ENCODE assay signal across 9 cellular contexts in genomic region chr2:43605079-43605655, GRCh38. TPM values are rescaled to one million over a fixed set of nuclear protein-coding genes. Genes with fewer than 3 reads are reported as not detected.
DNase-seq lines count a peak whose midpoint lies in the region; ATAC-seq, FAIRE-seq and TF ChIP-seq lines count a peak whose summit lies in the region.
"Had no signal": no experiment of that assay in that cellular context is flagged by ENCODE, and none has a peak within 500 bp of the region (broad histone marks: within the 10 kb centered on the region; RNA-seq: fewer than 3 reads in every experiment).

No MANE protein-coding gene starts in this region.

- H4K5ac ChIP-seq in H1 (ENCODE audit: insufficient read length, low read depth, low read length): no peak overlapping the region

- no peak overlapping the region for H2BK120ac ChIP-seq in H1 (replicated peaks; ENCODE audit: low read depth, low read length)

- 43% methylated on average over 2 of the region's 2 CpGs; no CpG with 5 or more reads in 1 of the 2 experiments for WGBS in H1 (ENCODE audit: extremely low coverage in 1 of 2, insufficient coverage in 1 of 2, insufficient read length in 1 of 2, insufficient replicate concordance in 2 of 2, low coverage in 1 of 2, low lambda C conversion rate in 2 of 2, missing lambda C conversion rate in 1 of 2), 2 experiments

- H3K79me2 ChIP-seq in H1 (ENCODE audit: control insufficient read depth in 1 of 2, insufficient read depth in 2 of 2, low read length in 2 of 2): no peaks in the 10 kb centered on the region

- H3K23ac ChIP-seq in H1 (ENCODE audit: insufficient read length): no peak overlapping the region

- H3K4ac ChIP-seq in H1 (replicated peaks; ENCODE audit: insufficient read length, low read depth, low read length): no peak overlapping the region

- no peak overlapping the region for H2BK15ac ChIP-seq in H1 (ENCODE audit: low read length)

- POLR2A ChIA-PET in H1 (lab: Charles Lee; ENCODE audit: partially characterized antibody): interaction anchor here (0.8 to 2.2 kb wide), 2 partner anchors 9 to 273 kb away, joined by 3 to 14 read pairs; partner anchors contain the start of gene THADA

- H3K36me3 ChIP-seq in H1 (ENCODE audit: control insufficient read depth in 2 of 4, insufficient read depth in 4 of 4, low read length in 3 of 4): no peaks in the 10 kb centered on the region

- H3K56ac ChIP-seq in H1 (replicated peaks; ENCODE audit: insufficient read length, low read depth, low read length): no peak overlapping the region

- no peak for ATAC-seq in GM21717 (IDR thresholded peaks at IDR 0.05; ENCODE audit: unreplicated experiment)

- no peak overlapping the region for H4K91ac ChIP-seq in H1 (replicated peaks; ENCODE audit: insufficient read length, low read length)

- no peak overlapping the region for H3K4me2 ChIP-seq in H1 (ENCODE audit: insufficient read depth in 1 of 2, low read depth in 2 of 2, low read length in 2 of 2)

- no peak overlapping the region for H3K27ac ChIP-seq in H1 (ENCODE audit: low read depth, low read length)

- H2BK12ac ChIP-seq in H1 (ENCODE audit: low read depth, low read length): no peak overlapping the region

- no peak overlapping the region for H2AK5ac ChIP-seq in H1 (ENCODE audit: low read depth, low read length)

- no peaks in the 10 kb centered on the region for H3K79me1 ChIP-seq in H1 (ENCODE audit: low read depth, low read length)

- H2BK20ac ChIP-seq in H1 (ENCODE audit: low read length): no peak overlapping the region

- H3K9me3 ChIP-seq in H1 (ENCODE audit: insufficient read depth in 2 of 2, low read depth in 1 of 2, low read length in 1 of 2): no peaks in the 10 kb centered on the region

- no peak overlapping the region for H3K14ac ChIP-seq in H1 (ENCODE audit: insufficient read length)

- DNase-seq in NCI-H524 (lab: John Stamatoyannopoulos, UW): peak; percentile 9 to 73
- no peak for DNase-seq in NCI-H524 treated with DMSO at 0.1 percent for 48 hours (lab: John Stamatoyannopoulos, UW)
- DNase-seq in LoVo (ENCODE audit: low spot score): peak; percentile 22
- peak; percentile 56 for DNase-seq in SKM-1 treated with dmso at 0.1 percent for 144 hours (lab: John Stamatoyannopoulos, UW; ENCODE audit: unreplicated experiment)
- DNase-seq in H1 (ENCODE audit: low read depth in 1 of 2, low spot score in 2 of 2): no peak
- DNase-seq in mucosa of gallbladder (ENCODE audit: low spot score): peak; percentile 32
- no peak for DNase-seq in GM19238 (ENCODE audit: insufficient read length, low spot score)

- H4K8ac ChIP-seq in H1 (ENCODE audit: extremely low read depth, insufficient read depth, low read length): no peak overlapping the region

- H3K4me1 ChIP-seq in H1 (replicated peaks in 1 of 4; ENCODE audit: control insufficient read depth in 3 of 4, insufficient read depth in 4 of 4, low read length in 3 of 4): peaks cover 0 to 4% (median under 1%) of the 10 kb centered on the region in 4 experiments; a peak in 2 of 7 replicates

- H2AFZ ChIP-seq in H1 (ENCODE audit: low read length): no peak overlapping the region

- H4K20me1 ChIP-seq in H1 (replicated peaks in 1 of 2; ENCODE audit: control insufficient read depth in 1 of 2, insufficient read depth in 2 of 2, low read length in 2 of 2): no peaks in the 10 kb centered on the region

- H3K23me2 ChIP-seq in H1 (ENCODE audit: low read depth, low read length): no peaks in the 10 kb centered on the region

- no peak for TF ChIP-seq POLR2A in H1 (IDR thresholded peaks at IDR 0.05; ENCODE audit: control extremely low read depth in 1 of 2, low read depth in 2 of 2, low read length in 2 of 2)

- no peak overlapping the region for H3K4me3 ChIP-seq in H1 (ENCODE audit: extremely low read depth in 1 of 4, insufficient read depth in 2 of 4, low read depth in 3 of 4, low read length in 4 of 4)

- FAIRE-seq in H1 (lab: Jason Lieb, UNC): peak; percentile 45

- H3K27me3 ChIP-seq in H1 (replicated peaks in 1 of 4; ENCODE audit: control insufficient read depth in 3 of 4, extremely low read depth in 1 of 4, insufficient read depth in 3 of 4, low read length in 3 of 4): no peaks in the 10 kb centered on the region

- peak; percentile 44 to 73 (median 64) for TF ChIP-seq CTCF in H1 (IDR thresholded peaks at IDR 0.05; ENCODE audit: control extremely low read depth in 1 of 3, insufficient read depth in 1 of 3, low read depth in 1 of 3, low read length in 3 of 3)

- H3K9ac ChIP-seq in H1 (replicated peaks in 1 of 4; ENCODE audit: extremely low read depth in 1 of 4, low read depth in 3 of 4, low read length in 3 of 4): no peak overlapping the region

- CTCF ChIA-PET in H1 (lab: Charles Lee; ENCODE audit: partially characterized antibody): interaction anchor here (0.6 to 1.9 kb wide), 13 partner anchors 9 to 755 kb away, joined by 3 to 7 read pairs (median 3); no protein-coding TSS in a partner anchor

- TF ChIP-seq RAD21 in H1 (IDR thresholded peaks at IDR 0.05 in 1 of 2, conservative IDR thresholded peaks at IDR 0.05 in 1 of 2; ENCODE audit: low read depth in 2 of 2, low read length in 2 of 2): peak; percentile 64 to 68

- no peak for TF ChIP-seq EP300 in H1 (IDR thresholded peaks at IDR 0.05; ENCODE audit: borderline replicate concordance in 1 of 2, low read depth in 2 of 2, low read length in 2 of 2)

- H2BK5ac ChIP-seq in H1 (ENCODE audit: low read depth, low read length): no peak overlapping the region

- no peak overlapping the region for H3K18ac ChIP-seq in H1 (ENCODE audit: extremely low read depth, low read length)

TF ChIP-seq in H1, 55 proteins besides CTCF, POLR2A, EP300 and RAD21:
- TF ChIP-seq NANOG (IDR thresholded peaks at IDR 0.05; ENCODE audit: insufficient read depth, low read depth, low read length, poor library complexity, severe bottlenecking) (no peak), HDAC6 (IDR thresholded peaks at IDR 0.05; ENCODE audit: low read depth, low read length) (no peak), KDM1A (IDR thresholded peaks at IDR 0.05; ENCODE audit: borderline replicate concordance, low read length) (no peak)

RNA-seq across cellular contexts. Expression of gene THADA, which starts 9.3 kb away (rescaled TPM):
- 26.8 and 31.4 TPM in 2 replicates for total RNA-seq in H1 (2021; fragmentation: NEBNext Ultra II Directional; extraction: Animal tissue kit (Norgen Biotek cat#: 25700))
- polyA plus RNA-seq in H1 (2011; rRNA removed): 20.9 and 22.4 TPM in 2 replicates
- polyA plus RNA-seq in H1 (2011; cell fraction: cytosol; rRNA removed): 12.8 TPM
- 36.2 TPM for polyA plus RNA-seq in H1 (2011; cell fraction: nucleus; rRNA removed)
- 14.3 to 21.5 TPM (median 18.4 TPM) in 4 replicates for polyA plus RNA-seq in H1 (2012, experiment 1 of 2)
- 2.1 TPM for polyA plus RNA-seq in H1 (2012, experiment 2 of 2)
- 11.2 TPM for polyA plus RNA-seq in H1 (2013, experiment 1 of 2)
- polyA plus RNA-seq in H1 (2013, experiment 2 of 2): 11.3 TPM
- 74.5 and 110 TPM in 2 replicates for polyA minus RNA-seq in H1 (2011; rRNA and poly(A)+ RNA removed)
- polyA minus RNA-seq in H1 (2011; cell fraction: cytosol; rRNA and poly(A)+ RNA removed): 23.4 TPM
- polyA minus RNA-seq in H1 (2011; cell fraction: nucleus; rRNA and poly(A)+ RNA removed): 79.5 TPM
- total RNA-seq in mucosa of gallbladder: 35.9 TPM

RNA-seq across cellular contexts. Expression of gene PLEKHH2, which starts 31.9 kb away (rescaled TPM):
- total RNA-seq in H1 (2021; fragmentation: NEBNext Ultra II Directional; extraction: Animal tissue kit (Norgen Biotek cat#: 25700)): 3.1 and 5.0 TPM in 2 replicates
- 2.0 and 2.2 TPM in 2 replicates for polyA plus RNA-seq in H1 (2011; rRNA removed)
- polyA plus RNA-seq in H1 (2011; cell fraction: cytosol; rRNA removed): 4.0 TPM
- 4.3 TPM for polyA plus RNA-seq in H1 (2011; cell fraction: nucleus; rRNA removed)
- polyA plus RNA-seq in H1 (2012, experiment 1 of 2): 2.0 to 3.9 TPM (median 2.7 TPM) in 4 replicates
- 0.10 TPM for polyA plus RNA-seq in H1 (2012, experiment 2 of 2)
- polyA plus RNA-seq in H1 (2013, experiment 1 of 2): 5.0 TPM
- polyA plus RNA-seq in H1 (2013, experiment 2 of 2): 3.5 TPM
- polyA minus RNA-seq in H1 (2011; rRNA and poly(A)+ RNA removed): 3.9 and 6.0 TPM in 2 replicates
- polyA minus RNA-seq in H1 (2011; cell fraction: cytosol; rRNA and poly(A)+ RNA removed): 2.1 TPM
- polyA minus RNA-seq in H1 (2011; cell fraction: nucleus; rRNA and poly(A)+ RNA removed): 11.8 TPM
- 20.5 TPM for total RNA-seq in mucosa of gallbladder
- polyA plus RNA-seq: CD4-positive, alpha-beta memory T cell had no signal

Comparison
In these comparisons a context has a peak if more than half of its experiments do, and no peak if none do; other contexts are left out.
1. DNase-seq: peak in NCI-H524 (2 of 2), LoVo (single experiment), SKM-1 treated with dmso at 0.1 percent for 144 hours (single experiment) and mucosa of gallbladder (single experiment); none in NCI-H524 treated with DMSO at 0.1 percent for 48 hours (single experiment), H1 (0 of 2) and GM19238 (single experiment).